Comparison of ENCODE assay signal across 32 cellular contexts in the genomic region with DNA sequence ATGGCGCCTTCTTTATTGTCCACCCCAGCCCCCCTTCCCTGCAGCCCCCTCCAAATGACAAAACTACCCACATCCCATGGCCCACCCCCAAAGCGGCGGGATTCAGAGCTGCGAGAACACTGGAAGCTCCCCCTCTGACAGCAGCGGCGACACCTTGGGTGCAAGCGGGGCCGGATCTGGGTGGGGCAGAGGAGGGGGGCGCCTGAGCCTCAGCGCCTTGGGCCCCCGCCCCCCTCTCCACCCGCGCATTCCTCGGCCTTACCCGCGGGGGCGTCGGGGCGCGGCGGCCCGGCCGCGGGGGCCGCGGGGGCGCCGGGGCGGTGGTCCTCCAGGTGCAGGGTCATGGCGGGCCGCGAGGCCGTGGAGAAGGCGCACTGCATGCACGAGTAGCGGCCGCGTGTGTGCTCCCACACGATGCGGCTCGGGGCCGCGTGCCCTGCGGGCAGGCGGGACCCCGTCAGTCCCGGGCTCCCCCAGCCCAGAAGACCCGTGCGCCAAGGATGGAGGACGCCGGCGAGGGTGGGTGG. TPM values are rescaled to one million over a fixed set of nuclear protein-coding genes. Genes with fewer than 3 reads are reported as not detected.
"Had no signal": no experiment of that assay in that cellular context is flagged by ENCODE, and none has a peak within 500 bp of the region (broad histone marks: within the 10 kb centered on the region; RNA-seq: fewer than 3 reads in every experiment).

No MANE protein-coding gene starts in this region.

- H3K27me3 ChIP-seq: adrenal gland, body of pancreas, esophagus squamous epithelium, gastroesophageal sphincter had no signal

- H3K4me3 ChIP-seq: adrenal gland, body of pancreas, gastroesophageal sphincter had no signal

- DNase-seq: activated B cell treated with CpG ODN at 0.5 μM for 24 hours; activated CD4-positive, alpha-beta memory T cell treated with anti-CD3 and anti-CD28 coated beads for 36 hours; activated CD4-positive, alpha-beta T cell treated with anti-CD3 and anti-CD28 coated beads for 36 hours; activated CD4-positive, alpha-beta T cell treated with anti-CD3 and anti-CD28 coated beads, Interleukin-2, amount 10 ng/mL, durations not matched to agents 24 days and 14 days; activated CD8-positive, alpha-beta memory T cell treated with anti-CD3 and anti-CD28 coated beads, Interleukin-2, amount 10 ng/mL, durations not matched to agents 7 days and 5 days; activated CD8-positive, alpha-beta memory T cell treated with anti-CD3 and anti-CD28 coated beads, Interleukin-2, amount 50 U/mL, for 4 hours; activated CD8-positive, alpha-beta T cell treated with anti-CD3 and anti-CD28 coated beads, Interleukin-2, amount 10 ng/mL, durations not matched to agents 7 days and 5 days; activated effector memory CD4-positive, alpha-beta T cell treated with anti-CD3 and anti-CD28 coated beads, Interleukin-2, amount 50 U/mL, for 16 hours; activated naive CD4-positive, alpha-beta T cell treated with anti-CD3 and anti-CD28 coated beads for 36 hours; activated naive CD8-positive, alpha-beta T cell treated with anti-CD3 and anti-CD28 coated beads for 36 hours; activated naive CD8-positive, alpha-beta T cell treated with anti-CD3 and anti-CD28 coated beads, Interleukin-2, amount 50 U/mL, for 24 hours; activated T-cell treated with anti-CD3 and anti-CD28 coated beads, Interleukin-2, amount 50 U/mL, for 1 hour; activated T-cell treated with anti-CD3 and anti-CD28 coated beads, Interleukin-2, amount 50 U/mL, for 48 hours; adrenal gland; amygdala; aorta; body of pancreas; caudate nucleus; effector CD8-positive, alpha-beta T cell; esophagus squamous epithelium; foreskin melanocyte; T-helper 1 cell; T-helper 17 cell; T1000; WERI-Rb-1 had no signal

- H3K9me3 ChIP-seq: adrenal gland, body of pancreas, esophagus squamous epithelium, gastroesophageal sphincter had no signal

- H3K27ac ChIP-seq: adrenal gland, body of pancreas, epithelial cell of prostate, WERI-Rb-1 had no signal

- ATAC-seq: activated CD4-positive, alpha-beta T cell treated with anti-CD3 and anti-CD28 coated beads for 36 hours; activated CD4-positive, CD25-positive, alpha-beta regulatory T cell treated with anti-CD3 and anti-CD28 coated beads, Interleukin-2, amount 50 U/mL, for 24 hours; activated CD8-positive, alpha-beta memory T cell treated with anti-CD3 and anti-CD28 coated beads, Interleukin-2, amount 10 ng/mL, durations not matched to agents 7 days and 5 days; activated CD8-positive, alpha-beta T cell treated with anti-CD3 and anti-CD28 coated beads, Interleukin-2, amount 10 ng/mL, durations not matched to agents 7 days and 5 days; activated naive CD8-positive, alpha-beta T cell treated with anti-CD3 and anti-CD28 coated beads, Interleukin-2, amount 50 U/mL, for 24 hours; body of pancreas; gastroesophageal sphincter; T-helper 17 cell had no signal

RNA-seq across cellular contexts. Expression of a gene that starts 8.2 kb away (rescaled TPM):
- total RNA-seq: dermis microvascular lymphatic vessel endothelial cell, fibroblast of lung, fibroblast of villous mesenchyme, glomerular endothelial cell had no signal
- polyA plus RNA-seq: fibroblast of lung had no signal
